In the genomic region with DNA sequence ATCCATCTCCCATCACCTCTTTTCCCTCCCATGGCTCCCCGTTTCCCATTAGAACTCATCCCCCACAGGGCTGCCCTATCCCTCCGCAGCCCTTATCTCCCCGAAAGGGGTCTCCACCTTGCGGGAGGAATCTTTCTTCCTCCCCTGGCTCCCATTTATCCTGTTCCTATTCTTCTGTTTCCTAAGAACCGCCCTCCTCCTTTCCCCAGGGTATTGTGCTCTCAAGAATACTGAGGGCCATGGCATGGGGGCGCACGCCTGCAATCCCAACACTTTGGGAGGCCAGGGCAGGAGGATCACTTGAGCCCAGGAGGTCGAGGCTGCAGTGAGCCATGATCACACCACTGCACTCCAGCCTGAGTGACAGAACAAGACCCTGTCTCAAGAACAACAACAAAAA, we compare ENCODE assay signal across 10 cellular contexts. TPM values are rescaled to one million over a fixed set of nuclear protein-coding genes. Genes with fewer than 3 reads are reported as not detected.
DNase-seq lines count a peak whose midpoint lies in the region; TF ChIP-seq lines count a peak whose summit lies in the region.
"Had no signal": no experiment of that assay in that cellular context is flagged by ENCODE, and none has a peak within 500 bp of the region (broad histone marks: within the 10 kb centered on the region; RNA-seq: fewer than 3 reads in every experiment).

No MANE protein-coding gene starts in this region.

- H3K27ac Mint-ChIP-seq in Caco-2 (ENCODE audit: unreplicated experiment) (no peak overlapping the region), progenitor cell of endocrine pancreas (no peak overlapping the region)

- CTCF ChIA-PET in Caco-2 (lab: Charles Lee), result interaction anchor here (0.6 kb wide), 1 partner anchor 58 kb away, joined by 6 read pairs; no protein-coding TSS in a partner anchor
- CTCF ChIA-PET in GM10248 (lab: Yijun Ruan, JAX), result interaction anchor here (0.8 to 11.5 kb wide), 9 partner anchors 9 to 79 kb away, joined by 3 to 97 read pairs (median 5); a partner anchor contains a TSS

- H3K4me3 ChIP-seq in Caco-2 (ENCODE audit: low read depth, low read length) (no peak overlapping the region), MM.1S (ENCODE audit: low read length) (peak overlapping the region; percentile 48; the same call in 1 of the 2 replicates), esophagus muscularis mucosa (peak overlapping the region; percentile 50 to 62 (median 54))

- no peaks in the 10 kb centered on the region for H3K27me3 ChIP-seq in Caco-2 (replicated peaks; ENCODE audit: control insufficient read depth, insufficient read depth, low read length)
- 0 out of 2 replicates have a peak, but pooled peaks cover 7% of the 10 kb centered on the region for H3K27me3 ChIP-seq in MM.1S (replicated peaks; ENCODE audit: insufficient read depth, low read length)
- H3K27me3 ChIP-seq in esophagus muscularis mucosa, result no peaks in the 10 kb centered on the region

- TF ChIP-seq EP300 in esophagus muscularis mucosa (IDR thresholded peaks at IDR 0.05), result no peak

- DNase-seq in Caco-2, result no peak
- DNase-seq in MM.1S, result no peak
- DNase-seq in esophagus muscularis mucosa (ENCODE audit: extremely low spot score), result no peak
- no peak for DNase-seq in progenitor cell of endocrine pancreas (ENCODE audit: low spot score, unreplicated experiment)
- no peak for DNase-seq in NCI-H2196 treated with DMSO at 0.1 percent for 48 hours (lab: John Stamatoyannopoulos, UW; ENCODE audit: unreplicated experiment)
- no peak for DNase-seq in GM10248 (ENCODE audit: extremely low spot score)
- DNase-seq in DMS153 treated with DMSO at 0.1 percent for 48 hours (lab: John Stamatoyannopoulos, UW; ENCODE audit: unreplicated experiment), result no peak
- no peak for DNase-seq in amniotic stem cell (lab: John Stamatoyannopoulos, UW)
- DNase-seq: T1000 had no signal

- H3K4me1 ChIP-seq in Caco-2 (no peaks in the 10 kb centered on the region), MM.1S (ENCODE audit: low read length) (no peaks in the 10 kb centered on the region), esophagus muscularis mucosa (peaks cover 4 to 17% (median 13%) of the 10 kb centered on the region in 4 donors)

- H3K27ac ChIP-seq in MM.1S (ENCODE audit: low read length) (no peak overlapping the region), esophagus muscularis mucosa (replicated peaks in 1 of 4) (peak overlapping the region in 1 of 4 donors; percentile 35)

- H3K4me1 Mint-ChIP-seq in Caco-2 (ENCODE audit: low read depth, unreplicated experiment) (peaks cover 5% of the 10 kb centered on the region), progenitor cell of endocrine pancreas (ENCODE audit: low read depth) (peaks cover 4% of the 10 kb centered on the region)

- BruUV-seq in Caco-2 (replicated peaks; lab: Mats Ljungman, UMichigan), result no TSS peak

- H3K4me3 Mint-ChIP-seq in Caco-2 (ENCODE audit: unreplicated experiment) (peak overlapping the region; percentile 60), progenitor cell of endocrine pancreas (ENCODE audit: low read depth) (peak overlapping the region; percentile 69)

- TF ChIP-seq CTCF in Caco-2 (IDR thresholded peaks at IDR 0.05; ENCODE audit: insufficient read depth in 1 of 2, low read depth in 1 of 2, low read length in 1 of 2, severe bottlenecking in 1 of 2, unreplicated experiment in 1 of 2), result no peak
- TF ChIP-seq CTCF in MM.1S (IDR thresholded peaks at IDR 0.05; ENCODE audit: low read length), result no peak
- no peak for TF ChIP-seq CTCF in esophagus muscularis mucosa (IDR thresholded peaks at IDR 0.05)
- TF ChIP-seq CTCF in progenitor cell of endocrine pancreas (IDR thresholded peaks at IDR 0.05; ENCODE audit: unreplicated experiment), result no peak
- no peak for TF ChIP-seq CTCF in GM10248 (IDR thresholded peaks at IDR 0.05; ENCODE audit: control extremely low read depth, extremely low read depth, low read depth, missing control alignments)

- POLR2A ChIA-PET in Caco-2 (lab: Charles Lee) (interaction anchor here (0.8 kb wide), 1 partner anchor 30 kb away, joined by 4 read pairs; no protein-coding TSS in a partner anchor), GM10248 (lab: Yijun Ruan, JAX) (interaction anchor here (1.3 kb wide), 1 partner anchor 10 kb away, joined by 3 read pairs; no protein-coding TSS in a partner anchor)

- H3K79me2 ChIP-seq in MM.1S (ENCODE audit: low read length), result no peaks in the 10 kb centered on the region

- H3F3A ChIP-seq in MM.1S (ENCODE audit: insufficient read depth, low read length), result no peaks in the 10 kb centered on the region

- no peaks in the 10 kb centered on the region for H3K9me3 Mint-ChIP-seq in Caco-2 (ENCODE audit: unreplicated experiment)
- no peaks in the 10 kb centered on the region for H3K9me3 Mint-ChIP-seq in progenitor cell of endocrine pancreas (ENCODE audit: low read depth)

- H3K36me3 ChIP-seq in Caco-2 (ENCODE audit: control insufficient read depth, insufficient read depth, low read length) (no peaks in the 10 kb centered on the region), MM.1S (replicated peaks; ENCODE audit: insufficient read depth, low read length) (no peaks in the 10 kb centered on the region), esophagus muscularis mucosa (no peaks in the 10 kb centered on the region)

- no peaks in the 10 kb centered on the region for H3K9me2 ChIP-seq in MM.1S (replicated peaks; ENCODE audit: insufficient read depth, low read length)

- TF ChIP-seq POLR2A in esophagus muscularis mucosa (IDR thresholded peaks at IDR 0.05; ENCODE audit: low read depth), result no peak

- intact Hi-C loops in Caco-2 (cut with micrococcal nuclease; ENCODE audit: unreplicated experiment), result no loop called here
- intact Hi-C loops in esophagus muscularis mucosa (cut with DNase I), result no loop called here

- WGBS in esophagus muscularis mucosa, result 64% methylated on average over 8 of the region's 8 CpGs

- H2AFZ ChIP-seq in MM.1S (ENCODE audit: low read length), result peak overlapping the region; percentile 74

- H3K9me3 ChIP-seq in Caco-2 (no peaks in the 10 kb centered on the region), MM.1S (replicated peaks; ENCODE audit: insufficient read depth, low read length) (no peaks in the 10 kb centered on the region), esophagus muscularis mucosa (no peaks in the 10 kb centered on the region)

- peaks cover 13% of the 10 kb centered on the region for H3K27me3 Mint-ChIP-seq in Caco-2 (ENCODE audit: insufficient read depth, unreplicated experiment)
- peaks cover 67% of the 10 kb centered on the region for H3K27me3 Mint-ChIP-seq in progenitor cell of endocrine pancreas

- peak overlapping the region; percentile 73 for H3K4me2 ChIP-seq in MM.1S (ENCODE audit: low read depth, low read length)

- H4K20me1 ChIP-seq in MM.1S (ENCODE audit: insufficient read depth, low read length), result no peaks in the 10 kb centered on the region

- H3K36me3 Mint-ChIP-seq in Caco-2 (ENCODE audit: insufficient read depth, unreplicated experiment) (no peaks in the 10 kb centered on the region), progenitor cell of endocrine pancreas (ENCODE audit: insufficient read depth) (no peaks in the 10 kb centered on the region)

- peak overlapping the region; percentile 31; the same call in 1 of the 2 replicates for H3K9ac ChIP-seq in MM.1S (ENCODE audit: low read length)

RNA-seq across cellular contexts. Expression of a gene that starts 0.7 kb away (rescaled TPM):
- total RNA-seq in Caco-2 (2022), result 0.70 and 0.95 TPM in 2 replicates
- 1 to 10 TPM in 2 of 4 donors, not detected in 2; 1.4 to 2.2 TPM for total RNA-seq in esophagus muscularis mucosa
- total RNA-seq in progenitor cell of endocrine pancreas, result 3.1 and 4.2 TPM in 2 replicates
- total RNA-seq: NCI-H460 had no signal

RNA-seq across cellular contexts. Expression of a gene that starts 12.5 kb away (rescaled TPM):
- 27.9 and 30.1 TPM in 2 replicates for total RNA-seq in Caco-2 (2022)
- total RNA-seq in esophagus muscularis mucosa, result 10 to 100 TPM; 48.2 to 80.6 (median 63.4) TPM
- 62.3 and 63.2 TPM in 2 replicates for total RNA-seq in progenitor cell of endocrine pancreas

RNA-seq across cellular contexts. Expression of a gene that starts 33.2 kb away (rescaled TPM):
- total RNA-seq in Caco-2 (2022), result not detected in 2 replicates
- total RNA-seq in esophagus muscularis mucosa, result under 1 TPM in 3 of 4 donors, not detected in 1; 0.40 to 0.83 (median 0.83) TPM
- not detected in 2 replicates for total RNA-seq in progenitor cell of endocrine pancreas
- total RNA-seq: NCI-H460 had no signal

RNA-seq across cellular contexts. Expression of a gene that starts 40.3 kb away (rescaled TPM):
- total RNA-seq in Caco-2 (2022), result 10,161 and 10,726 TPM in 2 replicates
- total RNA-seq in esophagus muscularis mucosa, result 1,000 to 10,000 TPM; 1,899 to 6,162 (median 2,510) TPM
- 15,251 and 16,487 TPM in 2 replicates for total RNA-seq in progenitor cell of endocrine pancreas

RNA-seq across cellular contexts. Expression of a gene that starts 40.5 kb away (rescaled TPM):
- total RNA-seq in Caco-2 (2022), result 11.8 and 12.1 TPM in 2 replicates
- 100 to 1,000 TPM in 2 of 4 donors, 10 to 100 TPM in 2; 68.4 to 117 (median 104) TPM for total RNA-seq in esophagus muscularis mucosa
- total RNA-seq in progenitor cell of endocrine pancreas, result 17.2 and 18.8 TPM in 2 replicates
